9 cellular contexts compared by ENCODE assay signal in the genomic region with DNA sequence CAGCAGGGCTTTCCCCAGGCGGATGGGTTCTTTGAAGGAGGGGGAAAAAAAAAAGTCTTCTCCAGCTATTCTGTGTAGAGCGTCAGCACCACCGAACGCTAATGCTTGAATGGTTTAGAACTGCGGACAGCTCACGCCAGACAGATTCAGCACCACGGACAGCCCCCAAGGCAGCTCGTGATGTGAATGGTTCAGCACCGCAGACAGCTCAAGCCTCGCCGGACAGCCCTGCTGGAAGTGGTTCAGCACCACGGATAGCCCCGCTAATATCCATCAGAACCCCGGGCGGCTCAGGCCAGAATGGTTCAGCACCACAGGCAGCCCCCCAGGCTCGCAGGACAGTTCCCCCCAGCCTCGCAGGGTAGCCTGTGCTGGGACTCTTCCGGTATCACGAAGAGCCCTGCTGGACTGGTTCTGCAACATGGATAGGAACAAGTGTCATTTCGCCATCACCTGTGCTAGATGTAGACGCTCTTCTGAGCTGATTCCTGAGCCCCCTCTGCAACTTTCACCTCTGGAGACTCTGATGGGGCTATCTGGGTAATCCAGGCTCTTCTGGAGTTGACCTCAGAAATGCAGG. TPM values are rescaled to one million over a fixed set of nuclear protein-coding genes. Genes with fewer than 3 reads are reported as not detected.
DNase-seq lines count a peak whose midpoint lies in the region; ATAC-seq and TF ChIP-seq lines count a peak whose summit lies in the region.
"Had no signal": no experiment of that assay in that cellular context is flagged by ENCODE, and none has a peak within 500 bp of the region (broad histone marks: within the 10 kb centered on the region; RNA-seq: fewer than 3 reads in every experiment).

No MANE protein-coding gene starts in this region.

- H3K4me1 Mint-ChIP-seq in activated naive CD4-positive, alpha-beta T cell treated with anti-CD3 and anti-CD28 coated beads for 36 hours (ENCODE audit: low read depth) = no peaks in the 10 kb centered on the region
- H3K4me1 Mint-ChIP-seq in natural killer cell = no peaks in the 10 kb centered on the region

- CTCF ChIA-PET in activated naive CD4-positive, alpha-beta T cell treated with anti-CD3 and anti-CD28 coated beads for 36 hours (lab: Charles Lee) = no interaction called here

- intact Hi-C loops in activated naive CD4-positive, alpha-beta T cell treated with anti-CD3 and anti-CD28 coated beads for 36 hours (cut with micrococcal nuclease) = no loop called here
- intact Hi-C loops in natural killer cell (cut with micrococcal nuclease) (no loop called here), vagina (cut with DNase I) (no loop called here)

- peaks cover 17% of the 10 kb centered on the region for H3K36me3 Mint-ChIP-seq in activated naive CD4-positive, alpha-beta T cell treated with anti-CD3 and anti-CD28 coated beads for 36 hours (ENCODE audit: low read depth)
- peaks cover 32% of the 10 kb centered on the region for H3K36me3 Mint-ChIP-seq in natural killer cell

- ATAC-seq in natural killer cell (peak; percentile 58 to 69 (median 61)), GM21717 (IDR thresholded peaks at IDR 0.05; ENCODE audit: unreplicated experiment) (no peak), HG02763 (IDR thresholded peaks at IDR 0.05; ENCODE audit: unreplicated experiment) (no peak)

- no peaks in the 10 kb centered on the region for H3K27me3 ChIP-seq in vagina

- H3K4me3 ChIP-seq in fibroblast of pulmonary artery (replicated peaks; ENCODE audit: low read depth, low read length) (no peak overlapping the region), vagina (no peak overlapping the region)

- H3K36me3 ChIP-seq in vagina = peaks cover 0 to 4% of the 10 kb centered on the region in 2 donors

- H3K4me3 Mint-ChIP-seq in activated naive CD4-positive, alpha-beta T cell treated with anti-CD3 and anti-CD28 coated beads for 36 hours = no peak overlapping the region
- H3K4me3 Mint-ChIP-seq in natural killer cell = no peak overlapping the region
- H3K4me3 Mint-ChIP-seq: CD4-positive, alpha-beta T cell had no signal

- TF ChIP-seq CTCF in fibroblast of pulmonary artery (IDR thresholded peaks at IDR 0.05; ENCODE audit: low read length, missing control alignments) (no peak), natural killer cell (IDR thresholded peaks at IDR 0.05) (no peak), vagina (IDR thresholded peaks at IDR 0.05) (no peak)

- H3K9me3 ChIP-seq in vagina = peaks cover 10% of the 10 kb centered on the region

- peak; percentile 74 for DNase-seq in activated naive CD4-positive, alpha-beta T cell treated with anti-CD3 and anti-CD28 coated beads for 36 hours
- no peak for DNase-seq in activated naive CD4-positive, alpha-beta T cell treated with anti-CD3 and anti-CD28 coated beads, Interleukin-2, amount 50 U/mL, for 16 hours
- DNase-seq in UCSD-AML1 (lab: John Stamatoyannopoulos, UW; ENCODE audit: unreplicated experiment) (peak; percentile 80), fibroblast of pulmonary artery (ENCODE audit: low read depth) (peak; percentile 80), natural killer cell (peak; percentile 23), vagina (ENCODE audit: extremely low spot score in 2 of 2) (no peak)

- no peak overlapping the region for H3K27ac Mint-ChIP-seq in activated naive CD4-positive, alpha-beta T cell treated with anti-CD3 and anti-CD28 coated beads for 36 hours
- H3K27ac Mint-ChIP-seq in natural killer cell = no peak overlapping the region
- H3K27ac Mint-ChIP-seq: CD4-positive, alpha-beta T cell had no signal

- no peak for TF ChIP-seq POLR2A in vagina (IDR thresholded peaks at IDR 0.05)

- H3K4me1 ChIP-seq in vagina = no peaks in the 10 kb centered on the region

- H3K27ac ChIP-seq in vagina = no peak overlapping the region

- peaks cover 52% of the 10 kb centered on the region for H3K9me3 Mint-ChIP-seq in activated naive CD4-positive, alpha-beta T cell treated with anti-CD3 and anti-CD28 coated beads for 36 hours
- peaks cover 14 to 23% of the 10 kb centered on the region in 2 donors for H3K9me3 Mint-ChIP-seq in natural killer cell

- H3K27me3 Mint-ChIP-seq in activated naive CD4-positive, alpha-beta T cell treated with anti-CD3 and anti-CD28 coated beads for 36 hours (ENCODE audit: low read depth) = peaks cover 3% of the 10 kb centered on the region
- peaks cover 0 to 3% of the 10 kb centered on the region in 2 donors for H3K27me3 Mint-ChIP-seq in natural killer cell (ENCODE audit: low read depth in 2 of 2)

RNA-seq across cellular contexts. Expression of a gene that starts 4.9 kb away (rescaled TPM):
- not detected for total RNA-seq in activated naive CD4-positive, alpha-beta T cell treated with anti-CD3 and anti-CD28 coated beads for 36 hours
- total RNA-seq in natural killer cell (under 1 TPM in 1 of 3 donors, not detected in 2; 0.24 TPM), vagina (0.98 TPM)
- total RNA-seq: CD4-positive, alpha-beta T cell had no signal

RNA-seq across cellular contexts. Expression of a gene that starts 33.5 kb away (rescaled TPM):
- 1 to 10 TPM in 1 of 2 experiments, under 1 TPM in 1; 0.67 to 1.3 TPM for total RNA-seq in activated naive CD4-positive, alpha-beta T cell treated with anti-CD3 and anti-CD28 coated beads for 36 hours
- 1 to 10 TPM in 1 of 3 donors, under 1 TPM in 2; 0.18 to 2.1 (median 0.92) TPM for total RNA-seq in natural killer cell
- total RNA-seq in vagina = 1.7 TPM

RNA-seq across cellular contexts. Expression of a gene that starts 43.0 kb away (rescaled TPM):
- 1 to 10 TPM; 2.5 to 3.0 TPM for total RNA-seq in activated naive CD4-positive, alpha-beta T cell treated with anti-CD3 and anti-CD28 coated beads for 36 hours
- total RNA-seq in natural killer cell (1 to 10 TPM; 5.0 to 7.4 (median 7.2) TPM), vagina (11.8 TPM)

Comparison
In these comparisons a context has a peak if more than half of its experiments do, and no peak if none do; other contexts are left out.
1. DNase-seq: peak in activated naive CD4-positive, alpha-beta T cell treated with anti-CD3 and anti-CD28 coated beads for 36 hours (single experiment), UCSD-AML1 (single experiment), fibroblast of pulmonary artery (single experiment) and natural killer cell (single experiment); none in activated naive CD4-positive, alpha-beta T cell treated with anti-CD3 and anti-CD28 coated beads, Interleukin-2, amount 50 U/mL, for 16 hours (single experiment) and vagina (0 of 2).
2. ATAC-seq: peak in natural killer cell (3 of 3); none in GM21717 (single experiment) and HG02763 (single experiment).